ENCODE assay signal across 23 cellular contexts in genomic region chr6:36504982-36505381, GRCh38. TPM values are rescaled to one million over a fixed set of nuclear protein-coding genes. Genes with fewer than 3 reads are reported as not detected.
DNase-seq lines count a peak whose midpoint lies in the region; ATAC-seq and TF ChIP-seq lines count a peak whose summit lies in the region.
"Had no signal": no experiment of that assay in that cellular context is flagged by ENCODE, and none has a peak within 500 bp of the region (broad histone marks: within the 10 kb centered on the region; RNA-seq: fewer than 3 reads in every experiment).

No MANE protein-coding gene starts in this region.

- ATAC-seq in T-helper 17 cell, result no peak
- ATAC-seq in stimulated activated effector memory CD8-positive, alpha-beta T cell treated with anti-CD3 and anti-CD28 coated beads, Interleukin-12 subunit alpha, Interleukin-12 subunit beta, amount 100 ng/mL, for 72 hours, result no peak
- ATAC-seq: activated CD4-positive, CD25-positive, alpha-beta regulatory T cell treated with anti-CD3 and anti-CD28 coated beads, Interleukin-2, amount 50 U/mL, for 24 hours; activated CD8-positive, alpha-beta T cell treated with anti-CD3 and anti-CD28 coated beads, Interleukin-2, amount 10 ng/mL, durations not matched to agents 7 days and 5 days; SK-N-SH treated with all-trans-retinoic acid at 6 μM for 48 hours had no signal

- intact Hi-C loops in uterus (cut with DNase I; ENCODE audit: low total_unique reads), result no loop called here

- peaks cover 37 to 58% (median 43%) of the 10 kb centered on the region in 3 donors for H3K4me1 Mint-ChIP-seq in CD8-positive, alpha-beta memory T cell
- peaks cover 35% of the 10 kb centered on the region for H3K4me1 Mint-ChIP-seq in T-helper 17 cell
- H3K4me1 Mint-ChIP-seq in stimulated activated effector memory CD8-positive, alpha-beta T cell treated with anti-CD3 and anti-CD28 coated beads, Interleukin-12 subunit alpha, Interleukin-12 subunit beta, amount 100 ng/mL, for 72 hours, result peaks cover 25% of the 10 kb centered on the region

- no peaks in the 10 kb centered on the region for H3K27me3 Mint-ChIP-seq in CD8-positive, alpha-beta memory T cell
- no peaks in the 10 kb centered on the region for H3K27me3 Mint-ChIP-seq in T-helper 17 cell
- H3K27me3 Mint-ChIP-seq: activated naive CD8-positive, alpha-beta T cell treated with anti-CD3 and anti-CD28 coated beads for 36 hours; dendritic cell treated with granulocyte-macrophage colony-stimulating factor and Interleukin-4, amounts not matched to agents 40 ng/mL and 50 ng/mL, for 4 days had no signal

- H3K27ac Mint-ChIP-seq in CD8-positive, alpha-beta memory T cell, result peak overlapping the region in 6 of 8 donors; percentile 28 to 78 (median 71)
- H3K27ac Mint-ChIP-seq in T-helper 17 cell, result peak overlapping the region; percentile 90
- H3K27ac Mint-ChIP-seq in stimulated activated effector memory CD8-positive, alpha-beta T cell treated with anti-CD3 and anti-CD28 coated beads, Interleukin-12 subunit alpha, Interleukin-12 subunit beta, amount 100 ng/mL, for 72 hours, result peak overlapping the region; percentile 30
- H3K27ac Mint-ChIP-seq: activated CD8-positive, alpha-beta T cell treated with anti-CD3 and anti-CD28 coated beads, Interleukin-2, amount 10 ng/mL, durations not matched to agents 7 days and 5 days; activated naive CD8-positive, alpha-beta T cell treated with anti-CD3 and anti-CD28 coated beads for 36 hours; dendritic cell treated with granulocyte-macrophage colony-stimulating factor and Interleukin-4, amounts not matched to agents 40 ng/mL and 50 ng/mL, for 4 days had no signal

- H3K27me3 ChIP-seq in CD8-positive, alpha-beta memory T cell (ENCODE audit: insufficient read depth, low read length, poor library complexity, severe bottlenecking), result no peaks in the 10 kb centered on the region
- H3K27me3 ChIP-seq in uterus, result no peaks in the 10 kb centered on the region
- H3K27me3 ChIP-seq: MG63, tibial artery had no signal

- no peak for DNase-seq in CD8-positive, alpha-beta memory T cell
- DNase-seq in T-helper 17 cell, result no peak
- DNase-seq in fibroblast of the aortic adventitia (ENCODE audit: low read depth), result peak; percentile 29
- DNase-seq in stimulated activated effector memory CD8-positive, alpha-beta T cell treated with anti-CD3 and anti-CD28 coated beads, Interleukin-12 subunit alpha, Interleukin-12 subunit beta, amount 100 ng/mL, for 72 hours (ENCODE audit: low spot score in 2 of 2), result no peak
- DNase-seq in HPDE6-E6E7 (ENCODE audit: extremely low spot score), result no peak
- DNase-seq in caudate nucleus (lab: John Stamatoyannopoulos, UW), result no peak
- no peak for DNase-seq in uterus
- DNase-seq: activated CD8-positive, alpha-beta T cell treated with anti-CD3 and anti-CD28 coated beads, Interleukin-2, amount 10 ng/mL, durations not matched to agents 7 days and 5 days; activated naive CD8-positive, alpha-beta T cell treated with anti-CD3 and anti-CD28 coated beads for 36 hours; activated T-cell treated with anti-CD3 and anti-CD28 coated beads, Interleukin-2, amount 50 U/mL, for 48 hours; foreskin melanocyte; kidney; MG63; NCI-H69; stimulated activated CD4-positive, alpha-beta T cell treated with anti-CD3 and anti-CD28 coated beads, Interleukin-1b, Interleukin-23, amount 100 ng/mL, for 48 hours; stimulated activated naive CD4-positive, alpha-beta T cell; T-helper 9 cell; tibial artery had no signal

- no peaks in the 10 kb centered on the region for H3K9me3 ChIP-seq in CD8-positive, alpha-beta memory T cell (ENCODE audit: low read length)
- H3K9me3 ChIP-seq in T-helper 17 cell (ENCODE audit: control insufficient read depth, low read length, poor library complexity, severe bottlenecking) (no peaks in the 10 kb centered on the region), uterus (no peaks in the 10 kb centered on the region)
- H3K9me3 ChIP-seq: MG63, tibial artery had no signal

- no peaks in the 10 kb centered on the region for H3K9me3 Mint-ChIP-seq in CD8-positive, alpha-beta memory T cell
- H3K9me3 Mint-ChIP-seq in stimulated activated effector memory CD8-positive, alpha-beta T cell treated with anti-CD3 and anti-CD28 coated beads, Interleukin-12 subunit alpha, Interleukin-12 subunit beta, amount 100 ng/mL, for 72 hours, result no peaks in the 10 kb centered on the region
- H3K9me3 Mint-ChIP-seq: activated naive CD8-positive, alpha-beta T cell treated with anti-CD3 and anti-CD28 coated beads for 36 hours; dendritic cell treated with granulocyte-macrophage colony-stimulating factor and Interleukin-4, amounts not matched to agents 40 ng/mL and 50 ng/mL, for 4 days had no signal

- H3K4me3 Mint-ChIP-seq in CD8-positive, alpha-beta memory T cell, result no peak overlapping the region
- no peak overlapping the region for H3K4me3 Mint-ChIP-seq in T-helper 17 cell
- no peak overlapping the region for H3K4me3 Mint-ChIP-seq in stimulated activated effector memory CD8-positive, alpha-beta T cell treated with anti-CD3 and anti-CD28 coated beads, Interleukin-12 subunit alpha, Interleukin-12 subunit beta, amount 100 ng/mL, for 72 hours
- H3K4me3 Mint-ChIP-seq: activated CD8-positive, alpha-beta T cell treated with anti-CD3 and anti-CD28 coated beads, Interleukin-2, amount 10 ng/mL, durations not matched to agents 7 days and 5 days; activated naive CD8-positive, alpha-beta T cell treated with anti-CD3 and anti-CD28 coated beads for 36 hours; dendritic cell treated with granulocyte-macrophage colony-stimulating factor and Interleukin-4, amounts not matched to agents 40 ng/mL and 50 ng/mL, for 4 days had no signal

- TF ChIP-seq CTCF in fibroblast of the aortic adventitia (IDR thresholded peaks at IDR 0.05; ENCODE audit: insufficient read depth, low read length) (no peak), uterus (IDR thresholded peaks at IDR 0.05) (no peak)

- CTCF ChIA-PET in CD8-positive, alpha-beta memory T cell (lab: Charles Lee), result no interaction called here

- H3K4me1 ChIP-seq in CD8-positive, alpha-beta memory T cell (ENCODE audit: insufficient read depth, low read length), result peaks cover 37% of the 10 kb centered on the region
- no peaks in the 10 kb centered on the region for H3K4me1 ChIP-seq in uterus
- H3K4me1 ChIP-seq: parathyroid adenoma, tibial artery had no signal

- H3K36me3 ChIP-seq in CD8-positive, alpha-beta memory T cell (ENCODE audit: insufficient read depth, low read length), result peaks cover 35% of the 10 kb centered on the region
- no peaks in the 10 kb centered on the region for H3K36me3 ChIP-seq in uterus

- POLR2A ChIA-PET in CD8-positive, alpha-beta memory T cell (lab: Charles Lee), result interaction anchor here (2.0 kb wide), 1 partner anchor 41 kb away, joined by 4 read pairs; no protein-coding TSS in a partner anchor

- H3K36me3 Mint-ChIP-seq in CD8-positive, alpha-beta memory T cell, result peaks cover 11 to 95% (median 26%) of the 10 kb centered on the region in 3 donors
- peaks cover 3% of the 10 kb centered on the region for H3K36me3 Mint-ChIP-seq in T-helper 17 cell (ENCODE audit: low read depth)
- peaks cover 89% of the 10 kb centered on the region for H3K36me3 Mint-ChIP-seq in stimulated activated effector memory CD8-positive, alpha-beta T cell treated with anti-CD3 and anti-CD28 coated beads, Interleukin-12 subunit alpha, Interleukin-12 subunit beta, amount 100 ng/mL, for 72 hours

- no peak overlapping the region for H3K4me3 ChIP-seq in CD8-positive, alpha-beta memory T cell (ENCODE audit: low read length)
- no peak overlapping the region for H3K4me3 ChIP-seq in fibroblast of the aortic adventitia (ENCODE audit: low read depth, low read length)
- no peak overlapping the region for H3K4me3 ChIP-seq in uterus
- H3K4me3 ChIP-seq: MG63, tibial artery had no signal

- H3K27ac ChIP-seq in CD8-positive, alpha-beta memory T cell (ENCODE audit: low read depth, low read length), result no peak overlapping the region
- H3K27ac ChIP-seq in caudate nucleus (ENCODE audit: low read depth, low read length), result no peak overlapping the region
- no peak overlapping the region for H3K27ac ChIP-seq in uterus
- H3K27ac ChIP-seq: parathyroid adenoma, RWPE1, tibial artery had no signal

- TF ChIP-seq POLR2A in uterus (IDR thresholded peaks at IDR 0.05), result no peak

RNA-seq across cellular contexts. Expression of gene STK38, which starts 42.3 kb away (rescaled TPM):
- 10 to 100 TPM; 44.9 to 47.6 TPM for total RNA-seq in CD8-positive, alpha-beta memory T cell
- 110 TPM for polyA plus RNA-seq in CD8-positive, alpha-beta memory T cell
- total RNA-seq in T-helper 17 cell, result 10 to 100 TPM; 85.0 to 85.5 TPM
- 34.3 and 47.7 TPM in 2 replicates for total RNA-seq in fibroblast of the aortic adventitia (ENCODE audit: low replicate concordance)
- 10 to 100 TPM; 10.6 to 30.0 (median 20.5) TPM for total RNA-seq in uterus

Comparison
In these comparisons a context has a peak if more than half of its experiments do, and no peak if none do; other contexts are left out.
1. H3K27ac Mint-ChIP-seq: peak in every context shown above with its lines; median percentile 90 in T-helper 17 cell; 71 in CD8-positive, alpha-beta memory T cell; 30 in stimulated activated effector memory CD8-positive, alpha-beta T cell treated with anti-CD3 and anti-CD28 coated beads, Interleukin-12 subunit alpha, Interleukin-12 subunit beta, amount 100 ng/mL, for 72 hours.